Comparison of ENCODE assay signal across 13 cellular contexts in genomic region chr10:35412900-35413491, GRCh38.
DNase-seq lines count a peak whose midpoint lies in the region; ATAC-seq and TF ChIP-seq lines count a peak whose summit lies in the region.
"Had no signal": no experiment of that assay in that cellular context is flagged by ENCODE, and none has a peak within 500 bp of the region (broad histone marks: within the 10 kb centered on the region; RNA-seq: fewer than 3 reads in every experiment).

No MANE protein-coding gene starts in this region.

- peaks cover 14% of the 10 kb centered on the region for H3K4me1 Mint-ChIP-seq in Caco-2 (ENCODE audit: low read depth, unreplicated experiment)

- no peaks in the 10 kb centered on the region for H3K27me3 Mint-ChIP-seq in Caco-2 (ENCODE audit: insufficient read depth, unreplicated experiment)
- H3K27me3 Mint-ChIP-seq: stimulated activated naive CD8-positive, alpha-beta T cell treated with anti-CD3 and anti-CD28 coated beads, Interleukin-15, Interleukin-2, amounts not matched to agents 100 ng/mL and 50 ng/mL, for 24 hours had no signal

- H3K4me3 ChIP-seq in brain microvascular endothelial cell (ENCODE audit: low read depth, low read length) (no peak overlapping the region), neutrophil (ENCODE audit: low read depth in 1 of 2, low read length in 1 of 2) (no peak overlapping the region), Caco-2 (ENCODE audit: low read depth, low read length) (no peak overlapping the region)
- H3K4me3 ChIP-seq: cardiac muscle cell had no signal

- H3K9me3 Mint-ChIP-seq in Caco-2 (ENCODE audit: unreplicated experiment): no peaks in the 10 kb centered on the region
- H3K9me3 Mint-ChIP-seq: stimulated activated naive CD8-positive, alpha-beta T cell treated with anti-CD3 and anti-CD28 coated beads, Interleukin-15, Interleukin-2, amounts not matched to agents 100 ng/mL and 50 ng/mL, for 24 hours had no signal

- H3K4me1 ChIP-seq in neutrophil (ENCODE audit: control insufficient read depth in 1 of 2, insufficient read depth in 1 of 2, low read depth in 1 of 2, low read length in 1 of 2) (peaks cover 37% of the 10 kb centered on the region in 2 experiments), Caco-2 (peaks cover 30% of the 10 kb centered on the region)

- ATAC-seq in HG03460 (IDR thresholded peaks at IDR 0.05; ENCODE audit: unreplicated experiment): no peak
- no peak for ATAC-seq in HG03439 (IDR thresholded peaks at IDR 0.05; ENCODE audit: unreplicated experiment)

- in situ Hi-C loops in brain microvascular endothelial cell (cut with HindIII; ENCODE audit: low pct_ligation_motif_present, low sequenced_read_pairs): no loop called here

- CTCF ChIA-PET in Caco-2 (lab: Charles Lee): interaction anchor here (0.7 kb wide), 1 partner anchor 150 kb away, joined by 4 read pairs; no protein-coding TSS in a partner anchor

- no peak overlapping the region for H3K4me3 Mint-ChIP-seq in Caco-2 (ENCODE audit: unreplicated experiment)
- H3K4me3 Mint-ChIP-seq: stimulated activated naive CD8-positive, alpha-beta T cell treated with anti-CD3 and anti-CD28 coated beads, Interleukin-15, Interleukin-2, amounts not matched to agents 100 ng/mL and 50 ng/mL, for 24 hours had no signal

- H3K27me3 ChIP-seq in brain microvascular endothelial cell (replicated peaks): no peaks in the 10 kb centered on the region
- H3K27me3 ChIP-seq in neutrophil: no peaks in the 10 kb centered on the region
- H3K27me3 ChIP-seq in Caco-2 (replicated peaks; ENCODE audit: control insufficient read depth, insufficient read depth, low read length): no peaks in the 10 kb centered on the region
- H3K27me3 ChIP-seq: cardiac muscle cell had no signal

- intact Hi-C loops in Caco-2 (cut with micrococcal nuclease; ENCODE audit: unreplicated experiment): loop anchor here (2.0 kb wide), 1 partner anchor 28 kb away; no protein-coding TSS in a partner anchor

- H3K27ac Mint-ChIP-seq in Caco-2 (ENCODE audit: unreplicated experiment): no peak overlapping the region
- H3K27ac Mint-ChIP-seq: stimulated activated naive CD8-positive, alpha-beta T cell treated with anti-CD3 and anti-CD28 coated beads, Interleukin-15, Interleukin-2, amounts not matched to agents 100 ng/mL and 50 ng/mL, for 24 hours had no signal

- no peaks in the 10 kb centered on the region for H3K9me3 ChIP-seq in neutrophil
- no peaks in the 10 kb centered on the region for H3K9me3 ChIP-seq in Caco-2

- peak; percentile 84 for DNase-seq in EL
- DNase-seq in M059J (ENCODE audit: low read depth): peak; percentile 82
- peak; percentile 55 for DNase-seq in brain microvascular endothelial cell
- DNase-seq in Caco-2: no peak
- no peak for DNase-seq in dedifferentiated amniotic fluid mesenchymal stem cell (ENCODE audit: extremely low spot score)
- DNase-seq: foreskin melanocyte; NCI-H2081 treated with DMSO at 0.1 percent for 48 hours; stimulated activated CD4-positive, alpha-beta T cell treated with anti-CD3 and anti-CD28 coated beads, Interleukin-1b, Interleukin-23, amount 100 ng/mL, for 48 hours had no signal

- H3K36me3 ChIP-seq in brain microvascular endothelial cell (replicated peaks) (no peaks in the 10 kb centered on the region), neutrophil (no peaks in the 10 kb centered on the region), Caco-2 (ENCODE audit: control insufficient read depth, insufficient read depth, low read length) (no peaks in the 10 kb centered on the region)
- H3K36me3 ChIP-seq: cardiac muscle cell had no signal

- H3K27ac ChIP-seq in brain microvascular endothelial cell (peak overlapping the region; percentile 65), neutrophil (peak overlapping the region; percentile 18)

- BruUV-seq in Caco-2 (replicated peaks; lab: Mats Ljungman, UMichigan): no TSS peak

- H3K36me3 Mint-ChIP-seq in Caco-2 (ENCODE audit: insufficient read depth, unreplicated experiment): peaks cover 7% of the 10 kb centered on the region

- no peak for TF ChIP-seq CTCF in brain microvascular endothelial cell (IDR thresholded peaks at IDR 0.05; ENCODE audit: low read depth, low read length, missing control alignments)
- TF ChIP-seq CTCF in neutrophil (IDR thresholded peaks at IDR 0.05): no peak
- TF ChIP-seq CTCF in Caco-2 (IDR thresholded peaks at IDR 0.05; ENCODE audit: insufficient read depth in 1 of 2, low read depth in 1 of 2, low read length in 1 of 2, severe bottlenecking in 1 of 2, unreplicated experiment in 1 of 2): no peak

- POLR2A ChIA-PET in Caco-2 (lab: Charles Lee): no interaction called here

Comparison
In these comparisons a context has a peak if more than half of its experiments do, and no peak if none do; other contexts are left out.
1. DNase-seq: peak in EL (single experiment), M059J (single experiment) and brain microvascular endothelial cell (single experiment); none in Caco-2 (0 of 2) and dedifferentiated amniotic fluid mesenchymal stem cell (single experiment).